10 cellular contexts compared by ENCODE assay signal in the genomic region with DNA sequence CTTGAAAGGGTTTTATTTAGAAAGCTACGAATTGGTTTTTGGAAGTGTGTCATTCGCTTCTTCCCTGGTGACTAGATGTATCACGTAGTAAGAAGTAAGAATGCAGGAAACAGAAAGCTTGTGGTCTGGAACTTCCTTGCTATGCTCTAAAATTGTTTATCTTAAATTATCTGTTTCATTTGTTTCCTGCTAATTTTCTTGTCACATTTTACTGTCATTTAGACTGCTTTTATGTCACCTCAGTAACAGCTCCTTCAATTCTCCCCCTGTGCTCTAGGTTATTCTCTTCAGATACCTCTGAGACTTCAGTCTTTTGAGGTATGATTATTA.
DNase-seq lines count a peak whose midpoint lies in the region; FAIRE-seq and TF ChIP-seq lines count a peak whose summit lies in the region.
"Had no signal": no experiment of that assay in that cellular context is flagged by ENCODE, and none has a peak within 500 bp of the region (broad histone marks: within the 10 kb centered on the region; RNA-seq: fewer than 3 reads in every experiment).

No MANE protein-coding gene starts in this region.

- peak overlapping the region; percentile 46 for H3K27ac ChIP-seq in OCI-LY3 (ENCODE audit: low read length)

- H3K27me3 ChIP-seq in OCI-LY3 (ENCODE audit: low read depth, low read length) = no peaks in the 10 kb centered on the region

- H3K4me1 ChIP-seq in OCI-LY3 (ENCODE audit: low read length) = peaks cover 74% of the 10 kb centered on the region

- TF ChIP-seq CTCF in OCI-LY3 (IDR thresholded peaks at IDR 0.05; ENCODE audit: low read depth, low read length) = no peak

- H2AFZ ChIP-seq in OCI-LY3 (ENCODE audit: low read depth, low read length) = 0 out of 2 replicates have a peak overlapping the region, but pooled peaks have one; percentile 29

- peak; percentile 6 for DNase-seq in GDM1 (lab: John Stamatoyannopoulos, UW)
- peak; percentile 57 for DNase-seq in pons (ENCODE audit: low spot score)
- no peak for DNase-seq in UCSD-AML1 (lab: John Stamatoyannopoulos, UW; ENCODE audit: unreplicated experiment)
- DNase-seq in globus pallidus (ENCODE audit: low spot score) = no peak
- no peak for DNase-seq in Ammon's horn (ENCODE audit: low spot score)
- DNase-seq: EL, H9, kidney had no signal

- H3K4me2 ChIP-seq in OCI-LY3 (ENCODE audit: low read length) = peak overlapping the region; percentile 93

- no peaks in the 10 kb centered on the region for H3K9me3 ChIP-seq in OCI-LY3 (ENCODE audit: insufficient read depth, low read length)

- no peaks in the 10 kb centered on the region for H3K36me3 ChIP-seq in OCI-LY3 (replicated peaks; ENCODE audit: low read depth, low read length)

- peaks cover 15% of the 10 kb centered on the region for H3K79me2 ChIP-seq in OCI-LY3 (ENCODE audit: low read length)

- peak overlapping the region; percentile 52 for H3K9ac ChIP-seq in OCI-LY3 (ENCODE audit: low read length)

- H4K20me1 ChIP-seq in OCI-LY3 (ENCODE audit: insufficient read depth, low read length) = no peaks in the 10 kb centered on the region

- H3K4me3 ChIP-seq in OCI-LY3 (ENCODE audit: low read length) = peak overlapping the region; percentile 79

- peak; percentile 60 for FAIRE-seq in colon (lab: Jason Lieb, UNC)
- FAIRE-seq: kidney had no signal

Comparison
In these comparisons a context has a peak if more than half of its experiments do, and no peak if none do; other contexts are left out.
1. DNase-seq: peak in GDM1 (single experiment) and pons (single experiment); none in UCSD-AML1 (single experiment), globus pallidus (single experiment) and Ammon's horn (single experiment).